ENCODE assay signal across 8 cellular contexts in the genomic region with DNA sequence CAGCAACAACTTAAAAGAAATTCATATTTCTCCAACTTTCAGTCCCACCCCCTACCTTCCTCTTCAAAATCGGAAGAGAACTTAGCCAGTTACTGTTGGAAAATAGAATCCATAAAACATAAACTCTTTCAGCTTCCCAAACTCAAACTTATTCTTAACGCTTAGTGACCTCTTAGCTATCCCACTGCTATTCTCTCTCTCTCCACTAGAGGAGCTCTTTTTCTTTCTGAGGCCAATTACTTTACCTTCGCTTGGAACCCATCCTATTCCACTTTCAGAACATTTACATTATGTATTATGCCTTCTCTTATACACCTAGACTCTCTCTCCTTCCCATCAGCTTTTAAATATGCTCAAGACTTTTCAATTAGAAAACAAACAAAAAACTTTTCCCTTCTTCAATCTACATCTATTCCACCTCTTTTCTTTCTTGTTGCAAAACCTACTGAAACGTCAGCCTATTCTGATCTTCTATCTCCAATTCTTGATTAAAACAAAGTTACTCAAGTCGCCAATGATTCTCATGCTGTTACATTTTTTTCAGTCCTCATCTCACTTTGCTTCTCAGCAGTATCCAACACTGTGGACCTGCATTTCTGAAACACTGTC. TPM values are rescaled to one million over a fixed set of nuclear protein-coding genes. Genes with fewer than 3 reads are reported as not detected.
A peak's percentile ranks its signal among the peaks of the same experiment; 100 is the strongest.
DNase-seq lines count a peak whose midpoint lies in the region; ATAC-seq, FAIRE-seq and TF ChIP-seq lines count a peak whose summit lies in the region.

No MANE protein-coding gene starts in this region.

- intact Hi-C loops in right cardiac atrium (cut with DNase I) = no loop called here

- H3K27ac Mint-ChIP-seq in activated naive CD8-positive, alpha-beta T cell treated with anti-CD3 and anti-CD28 coated beads, Interleukin-2, amount 50 U/mL, for 24 hours = no peak overlapping the region

- TF ChIP-seq CTCF in cardiac muscle cell (IDR thresholded peaks at IDR 0.05; ENCODE audit: low read depth, low read length) (peak; percentile 97), fibroblast of the aortic adventitia (IDR thresholded peaks at IDR 0.05; ENCODE audit: insufficient read depth, low read length) (peak; percentile 97)

- H3K27me3 Mint-ChIP-seq in activated naive CD8-positive, alpha-beta T cell treated with anti-CD3 and anti-CD28 coated beads, Interleukin-2, amount 50 U/mL, for 24 hours = peaks cover 3% of the 10 kb centered on the region

- no peaks in the 10 kb centered on the region for H3K9me3 Mint-ChIP-seq in activated naive CD8-positive, alpha-beta T cell treated with anti-CD3 and anti-CD28 coated beads, Interleukin-2, amount 50 U/mL, for 24 hours

- WGBS in right cardiac atrium = 35% methylated on average over 5 of the region's 5 CpGs

- no peaks in the 10 kb centered on the region for H3K9me3 ChIP-seq in cardiac muscle cell (ENCODE audit: low read depth)
- H3K9me3 ChIP-seq in right cardiac atrium (ENCODE audit: control insufficient read depth, low read length) = no peaks in the 10 kb centered on the region

- peak; percentile 20 for FAIRE-seq in HTR-8/SVneo (lab: Jason Lieb, UNC)

- no peaks in the 10 kb centered on the region for H3K4me1 ChIP-seq in cardiac muscle cell (ENCODE audit: low read depth)
- H3K4me1 ChIP-seq in right cardiac atrium (ENCODE audit: control insufficient read depth, insufficient read depth, low read length) = no peaks in the 10 kb centered on the region

- H3K36me3 Mint-ChIP-seq in activated naive CD8-positive, alpha-beta T cell treated with anti-CD3 and anti-CD28 coated beads, Interleukin-2, amount 50 U/mL, for 24 hours (ENCODE audit: low read depth) = no peaks in the 10 kb centered on the region

- no peak overlapping the region for H3K27ac ChIP-seq in cardiac muscle cell
- no peak overlapping the region for H3K27ac ChIP-seq in right cardiac atrium (ENCODE audit: low read length)

- no peak for ATAC-seq in right cardiac atrium
- ATAC-seq in activated naive CD8-positive, alpha-beta T cell treated with anti-CD3 and anti-CD28 coated beads, Interleukin-2, amount 50 U/mL, for 24 hours = no peak

- no peaks in the 10 kb centered on the region for H3K4me1 Mint-ChIP-seq in activated naive CD8-positive, alpha-beta T cell treated with anti-CD3 and anti-CD28 coated beads, Interleukin-2, amount 50 U/mL, for 24 hours

- peak; percentile 37 to 46 for DNase-seq in cardiac muscle cell (ENCODE audit: low read depth in 1 of 2, low spot score in 1 of 2)
- no peak for DNase-seq in right cardiac atrium
- DNase-seq in HTR-8/SVneo (ENCODE audit: insufficient read length, low spot score) = peak; percentile 38
- DNase-seq in SK-N-DZ (ENCODE audit: low spot score) = peak; percentile 43
- DNase-seq in fibroblast of the aortic adventitia (ENCODE audit: low read depth) = peak; percentile 45
- peak; percentile 6 for DNase-seq in stromal cell of bone marrow (ENCODE audit: low read depth)
- no peak for DNase-seq in activated naive CD8-positive, alpha-beta T cell treated with anti-CD3 and anti-CD28 coated beads, Interleukin-2, amount 50 U/mL, for 24 hours
- no peak for DNase-seq in NK-92 (lab: John Stamatoyannopoulos, UW; ENCODE audit: unreplicated experiment)

- no peak overlapping the region for H3K4me3 Mint-ChIP-seq in activated naive CD8-positive, alpha-beta T cell treated with anti-CD3 and anti-CD28 coated beads, Interleukin-2, amount 50 U/mL, for 24 hours

- no peaks in the 10 kb centered on the region for H3K36me3 ChIP-seq in cardiac muscle cell

- H3K4me3 ChIP-seq in cardiac muscle cell (no peak overlapping the region), right cardiac atrium (ENCODE audit: low read length) (no peak overlapping the region), fibroblast of the aortic adventitia (ENCODE audit: low read depth, low read length) (no peak overlapping the region)

- H3K27me3 ChIP-seq in cardiac muscle cell = no peaks in the 10 kb centered on the region
- no peaks in the 10 kb centered on the region for H3K27me3 ChIP-seq in right cardiac atrium (ENCODE audit: control insufficient read depth, insufficient read depth)

RNA-seq across cellular contexts. Expression of a gene that starts 13.4 kb away (rescaled TPM):
- total RNA-seq in cardiac muscle cell (not detected in 2 replicates), right cardiac atrium (not detected), fibroblast of the aortic adventitia (ENCODE audit: low replicate concordance) (not detected in 2 replicates)
- polyA plus RNA-seq in cardiac muscle cell (not detected in 2 replicates), right cardiac atrium (not detected)
- polyA plus RNA-seq in SK-N-DZ (2014; cell fraction: cytosol; rRNA removed) = not detected in 2 replicates
- not detected in 2 replicates for polyA plus RNA-seq in SK-N-DZ (2014; cell fraction: nucleus; rRNA removed)

Comparison
In these comparisons a context has a peak if more than half of its experiments do, and no peak if none do; other contexts are left out.
1. DNase-seq: peak in cardiac muscle cell (2 of 2), HTR-8/SVneo (single experiment), SK-N-DZ (single experiment), fibroblast of the aortic adventitia (single experiment) and stromal cell of bone marrow (single experiment); none in right cardiac atrium (0 of 3), activated naive CD8-positive, alpha-beta T cell treated with anti-CD3 and anti-CD28 coated beads, Interleukin-2, amount 50 U/mL, for 24 hours (single experiment) and NK-92 (single experiment).